Comparison of ENCODE assay signal across 1 cellular context in genomic region chr3:55467099-55467498, GRCh38.
TF ChIP-seq lines count a peak whose summit lies in the region.

No MANE protein-coding gene starts in this region.

TF ChIP-seq in SK-N-SH, 30 proteins besides CTCF, POLR2A, EP300 and RAD21 (continued from another document):
- TF ChIP-seq PBX3 (IDR thresholded peaks at IDR 0.05) (no peak), FOXM1 (IDR thresholded peaks at IDR 0.05; ENCODE audit: low read depth) (no peak), FOSL2 (IDR thresholded peaks at IDR 0.05; ENCODE audit: borderline replicate concordance, low read depth) (no peak), MAX (IDR thresholded peaks at IDR 0.05; ENCODE audit: low read depth) (no peak), USF1 (IDR thresholded peaks at IDR 0.05; ENCODE audit: borderline replicate concordance, low read depth) (no peak), FOXJ3 (CRISPR knock-in tag; IDR thresholded peaks at IDR 0.05) (no peak), YY1 (IDR thresholded peaks at IDR 0.05; ENCODE audit: low read depth) (no peak), NFIC (IDR thresholded peaks at IDR 0.05; ENCODE audit: borderline replicate concordance) (no peak), TAF1 (IDR thresholded peaks at IDR 0.05; ENCODE audit: borderline replicate concordance, low read depth, low read length) (no peak), NRF1 (IDR thresholded peaks at IDR 0.05; ENCODE audit: low read depth, low read length) (no peak), REST (IDR thresholded peaks at IDR 0.05; ENCODE audit: low read depth, low read length) (no peak), USF2 (IDR thresholded peaks at IDR 0.05; ENCODE audit: borderline replicate concordance, low read depth, low read length) (no peak), RFX5 (IDR thresholded peaks at IDR 0.05; ENCODE audit: low read length) (no peak), JUND (IDR thresholded peaks at IDR 0.05) (peak; percentile 42; the same call in 1 of the 2 replicates), RCOR1 (IDR thresholded peaks at IDR 0.05; ENCODE audit: low read length) (no peak), TEAD4 (IDR thresholded peaks at IDR 0.05; ENCODE audit: borderline replicate concordance, insufficient read depth) (0 out of 2 replicates have a peak, but pooled peaks have one; percentile 37), SIN3A (IDR thresholded peaks at IDR 0.05; ENCODE audit: borderline replicate concordance, low read depth, low read length) (no peak)
